11 cellular contexts compared by ENCODE assay signal in the genomic region with DNA sequence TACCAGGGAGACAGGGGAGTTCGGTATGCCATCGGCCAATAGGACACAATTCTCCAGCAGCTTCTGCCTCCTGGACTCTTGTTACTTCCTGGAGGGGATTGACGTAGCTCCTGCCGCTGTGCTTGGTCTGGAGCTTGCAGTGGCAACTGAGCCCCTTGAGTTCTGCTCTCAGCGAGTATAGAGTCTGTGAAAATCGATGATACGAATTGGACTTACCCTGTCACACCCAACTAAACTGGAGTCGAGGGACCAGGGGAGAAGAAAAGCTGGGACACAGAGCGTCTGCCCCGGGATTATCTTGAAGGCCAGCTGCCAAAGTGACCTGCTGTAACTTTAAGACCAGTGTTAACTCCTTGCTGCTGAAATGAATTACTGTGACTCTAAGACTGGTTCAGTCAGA. TPM values are rescaled to one million over a fixed set of nuclear protein-coding genes. Genes with fewer than 3 reads are reported as not detected.
DNase-seq lines count a peak whose midpoint lies in the region; TF ChIP-seq lines count a peak whose summit lies in the region.
"Had no signal": no experiment of that assay in that cellular context is flagged by ENCODE, and none has a peak within 500 bp of the region (broad histone marks: within the 10 kb centered on the region; RNA-seq: fewer than 3 reads in every experiment).

No MANE protein-coding gene starts in this region.

- H3K27ac ChIP-seq in HUES48 (ENCODE audit: low read depth, low read length) (peak overlapping the region; percentile 11), adrenal gland (peak overlapping the region; percentile 63 to 91 (median 87)), right atrium auricular region (peak overlapping the region; percentile 68 to 89), parathyroid adenoma (peak overlapping the region; percentile 83), suprapubic skin (no peak overlapping the region)

- H3K9me3 ChIP-seq in HUES48 (ENCODE audit: control insufficient read depth, insufficient read depth, low read length) (peaks cover 10% of the 10 kb centered on the region), adrenal gland (replicated peaks in 1 of 3) (peaks cover 0 to 9% (median 0%) of the 10 kb centered on the region in 3 donors), right atrium auricular region (peaks cover 0 to 9% of the 10 kb centered on the region in 2 donors), parathyroid adenoma (ENCODE audit: control insufficient read depth, low read length) (no peaks in the 10 kb centered on the region), suprapubic skin (peaks cover 6% of the 10 kb centered on the region)

- intact Hi-C loops in adrenal gland (cut with DNase I): no loop called here

- H3K9ac ChIP-seq in HUES48 (ENCODE audit: low read depth, low read length) (no peak overlapping the region), parathyroid adenoma (no peak overlapping the region)

- TF ChIP-seq CTCF in adrenal gland (IDR thresholded peaks at IDR 0.05) (no peak), right atrium auricular region (IDR thresholded peaks at IDR 0.05) (no peak), parathyroid adenoma (IDR thresholded peaks at IDR 0.05) (no peak), suprapubic skin (IDR thresholded peaks at IDR 0.05) (no peak)

- H3K27me3 ChIP-seq in HUES48 (ENCODE audit: control insufficient read depth, insufficient read depth, low read length) (no peaks in the 10 kb centered on the region), adrenal gland (no peaks in the 10 kb centered on the region), right atrium auricular region (no peaks in the 10 kb centered on the region), parathyroid adenoma (ENCODE audit: control insufficient read depth, insufficient read depth, low read length) (no peaks in the 10 kb centered on the region), suprapubic skin (no peaks in the 10 kb centered on the region)

- TF ChIP-seq POLR2A in adrenal gland (IDR thresholded peaks at IDR 0.05) (peak in 1 of 2 donors; percentile 7), suprapubic skin (IDR thresholded peaks at IDR 0.05) (no peak)

- H3K4me1 ChIP-seq in HUES48 (ENCODE audit: control insufficient read depth, insufficient read depth, low read length) (peaks cover 29% of the 10 kb centered on the region), adrenal gland (replicated peaks in 1 of 2) (peaks cover 68 to 76% of the 10 kb centered on the region in 2 donors), right atrium auricular region (peaks cover 0 to 77% of the 10 kb centered on the region in 2 donors), parathyroid adenoma (peaks cover 43% of the 10 kb centered on the region), suprapubic skin (peaks cover 31% of the 10 kb centered on the region)

- H3K36me3 ChIP-seq in HUES48 (ENCODE audit: control insufficient read depth, insufficient read depth, low read length) (no peaks in the 10 kb centered on the region; the same call in 1 of the 2 replicates), adrenal gland (replicated peaks in 1 of 2) (peaks cover 0 to 2% of the 10 kb centered on the region in 2 donors), right atrium auricular region (peaks cover 6% of the 10 kb centered on the region), parathyroid adenoma (ENCODE audit: control insufficient read depth, insufficient read depth, low read length) (no peaks in the 10 kb centered on the region), suprapubic skin (no peaks in the 10 kb centered on the region)

- H3K79me2 ChIP-seq in parathyroid adenoma: peaks cover 19% of the 10 kb centered on the region

- peak overlapping the region; percentile 5 for H3K4me2 ChIP-seq in parathyroid adenoma (ENCODE audit: low read length)

- no peak for TF ChIP-seq EP300 in suprapubic skin (IDR thresholded peaks at IDR 0.05)

- WGBS in adrenal gland, 4 donors: 19 to 43% (median 32%) methylated on average over 8 to 10 of the region's 10 CpGs
- WGBS in suprapubic skin: 78% methylated on average over 10 of the region's 10 CpGs

- DNase-seq in adrenal gland (peak in 2 of 7 donors; percentile 52 to 64), right atrium auricular region (ENCODE audit: low spot score) (no peak), NCI-H2227 (lab: John Stamatoyannopoulos, UW; ENCODE audit: unreplicated experiment) (no peak), suprapubic skin (ENCODE audit: low spot score in 2 of 2) (no peak)
- DNase-seq in central memory CD4-positive, alpha-beta T cell: no peak
- DNase-seq in effector CD4-positive, alpha-beta T cell: no peak
- DNase-seq: NCI-H526, occipital lobe, T-helper 17 cell had no signal

- no peak overlapping the region for H3K4me3 ChIP-seq in HUES48 (ENCODE audit: low read depth, low read length)
- peak overlapping the region in 1 of 4 donors; percentile 30 for H3K4me3 ChIP-seq in adrenal gland
- H3K4me3 ChIP-seq in right atrium auricular region: peak overlapping the region in 1 of 2 donors; percentile 3
- H3K4me3 ChIP-seq in parathyroid adenoma (ENCODE audit: low read depth, low read length): no peak overlapping the region
- no peak overlapping the region for H3K4me3 ChIP-seq in suprapubic skin

- peak overlapping the region; percentile 74 for H2AFZ ChIP-seq in parathyroid adenoma

RNA-seq across cellular contexts. Expression of a gene that starts 22.2 kb away (rescaled TPM):
- total RNA-seq in adrenal gland: 100 to 1,000 TPM; 130 to 255 (median 199) TPM
- 100 to 1,000 TPM in 2 of 3 donors, 10 to 100 TPM in 1; 61.8 to 125 (median 119) TPM for polyA plus RNA-seq in adrenal gland
- 10 to 100 TPM; 48.2 to 54.0 TPM for total RNA-seq in right atrium auricular region
- 10 to 100 TPM; 35.5 to 87.3 (median 51.6) TPM for total RNA-seq in suprapubic skin
